In genomic region chr19:50461066-50461875, GRCh38 we compare ENCODE assay signal across 9 cellular contexts. TPM values are rescaled to one million over a fixed set of nuclear protein-coding genes. Genes with fewer than 3 reads are reported as not detected.
DNase-seq lines count a peak whose midpoint lies in the region; ATAC-seq and TF ChIP-seq lines count a peak whose summit lies in the region.
"Had no signal": no experiment of that assay in that cellular context is flagged by ENCODE, and none has a peak within 500 bp of the region (broad histone marks: within the 10 kb centered on the region; RNA-seq: fewer than 3 reads in every experiment).

No MANE protein-coding gene starts in this region.

- peaks cover 21% of the 10 kb centered on the region for H3K4me1 Mint-ChIP-seq in nephron progenitor cell

- H3K9me3 Mint-ChIP-seq in nephron progenitor cell, result no peaks in the 10 kb centered on the region

- no peak overlapping the region for H3K27ac Mint-ChIP-seq in nephron progenitor cell

- H3K4me3 Mint-ChIP-seq in nephron progenitor cell, result no peak overlapping the region

- ATAC-seq in HG03565 (IDR thresholded peaks at IDR 0.05; ENCODE audit: unreplicated experiment), result peak; percentile 50
- peak; percentile 75 for ATAC-seq in esophagus mucosa

- H3K36me3 Mint-ChIP-seq in nephron progenitor cell (ENCODE audit: low read depth), result no peaks in the 10 kb centered on the region

- no peak overlapping the region for H3K27ac ChIP-seq in substantia nigra (ENCODE audit: low read depth, low read length, poor library complexity, severe bottlenecking)
- H3K27ac ChIP-seq: epithelial cell of prostate had no signal

- DNase-seq in ELF-1 (ENCODE audit: low read depth, low spot score) (peak; percentile 83), NOMO-1 treated with DMSO at 0.1 percent for 48 hours (lab: John Stamatoyannopoulos, UW; ENCODE audit: unreplicated experiment) (peak; percentile 49), nephron progenitor cell (peak; percentile 71), substantia nigra (lab: John Stamatoyannopoulos, UW) (peak in 37 of 49 donors; percentile 5 to 59 (median 30)), GOT3 (lab: John Stamatoyannopoulos, UW) (no peak)
- DNase-seq in activated CD8-positive, alpha-beta memory T cell treated with anti-CD3 and anti-CD28 coated beads, Interleukin-2, amount 50 U/mL, for 4 hours, result peak; percentile 55

- H3K27me3 Mint-ChIP-seq in nephron progenitor cell (ENCODE audit: low read depth, poor library complexity), result peaks cover 17% of the 10 kb centered on the region

- TF ChIP-seq CTCF in nephron progenitor cell (IDR thresholded peaks at IDR 0.05), result peak; percentile 82

RNA-seq across cellular contexts. Expression of gene EMC10, which starts 15.0 kb away (rescaled TPM):
- 53.8 TPM for total RNA-seq in esophagus mucosa

RNA-seq across cellular contexts. Expression of gene GARIN5A, which starts 15.4 kb away (rescaled TPM):
- total RNA-seq in esophagus mucosa, result 1.1 TPM

RNA-seq across cellular contexts. Expression of gene MYBPC2, which starts 28.6 kb away (rescaled TPM):
- 0.08 TPM for total RNA-seq in esophagus mucosa

RNA-seq across cellular contexts. Expression of gene SPIB, which starts 42.5 kb away (rescaled TPM):
- total RNA-seq in esophagus mucosa, result 0.44 TPM

RNA-seq across cellular contexts. Expression of gene JOSD2, which starts 49.7 kb away (rescaled TPM):
- 38.4 TPM for total RNA-seq in esophagus mucosa
